ENCODE assay signal across 8 cellular contexts in the genomic region with DNA sequence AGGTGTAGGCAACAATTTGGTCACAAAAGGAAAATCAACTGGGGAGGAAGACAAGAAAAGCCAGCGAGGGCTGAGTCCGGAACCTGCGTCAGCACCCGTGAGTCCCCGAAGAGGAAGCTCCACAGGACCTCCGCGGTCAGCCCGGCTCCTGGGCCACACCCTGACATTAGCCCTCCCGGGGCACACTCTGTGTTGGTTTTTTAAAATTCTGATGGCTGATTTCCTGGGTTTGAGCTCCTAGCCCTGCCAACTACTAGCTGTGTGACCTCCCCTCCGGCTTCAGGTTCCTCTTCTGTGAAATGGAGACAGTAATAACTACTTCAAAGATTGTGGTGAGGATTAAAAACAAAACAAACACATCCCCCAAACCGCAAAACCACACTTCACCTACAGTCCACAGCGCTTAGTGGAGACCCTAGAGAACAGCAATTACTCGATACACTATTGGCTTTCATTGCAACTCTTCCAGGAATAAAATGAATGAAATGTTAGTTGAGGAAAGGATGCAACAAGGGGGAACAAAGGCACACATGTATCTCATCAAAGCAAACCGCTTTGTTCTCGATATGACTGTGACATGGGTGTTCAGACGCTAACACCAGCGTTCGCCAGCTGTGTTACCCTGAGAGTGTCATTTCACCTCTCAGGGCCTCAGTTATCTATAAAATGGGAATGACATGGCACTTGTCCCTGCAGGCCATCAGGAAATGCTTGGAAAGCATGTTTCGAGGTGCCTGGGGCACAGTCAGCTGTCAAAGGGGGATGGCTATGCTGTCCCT. TPM values are rescaled to one million over a fixed set of nuclear protein-coding genes. Genes with fewer than 3 reads are reported as not detected.
DNase-seq lines count a peak whose midpoint lies in the region; ATAC-seq and TF ChIP-seq lines count a peak whose summit lies in the region.

No MANE protein-coding gene starts in this region.

- no peak for TF ChIP-seq CTCF in upper lobe of left lung (IDR thresholded peaks at IDR 0.05)

- no peaks in the 10 kb centered on the region for H3K36me3 ChIP-seq in upper lobe of left lung

- peaks cover 0 to 11% (median 0%) of the 10 kb centered on the region in 4 donors for H3K4me1 ChIP-seq in upper lobe of left lung

- ATAC-seq in GM21390 (IDR thresholded peaks at IDR 0.05; ENCODE audit: unreplicated experiment), result peak; percentile 61
- ATAC-seq in upper lobe of left lung (ENCODE audit: low FRiP score in 2 of 2), result peak; percentile 47 to 72

- H3K4me3 ChIP-seq in upper lobe of left lung, result peak overlapping the region in 3 of 4 donors; percentile 1 to 36 (median 27)

- TF ChIP-seq POLR2A in upper lobe of left lung (IDR thresholded peaks at IDR 0.05), result no peak

- H3K27ac ChIP-seq in upper lobe of left lung, result peak overlapping the region; percentile 70 to 81 (median 76)

- no peaks in the 10 kb centered on the region for H3K9me3 ChIP-seq in upper lobe of left lung

- no peaks in the 10 kb centered on the region for H3K27me3 ChIP-seq in upper lobe of left lung

- TF ChIP-seq EP300 in upper lobe of left lung (IDR thresholded peaks at IDR 0.05), result no peak

- 50 to 62% methylated on average over 19 of the region's 19 CpGs for WGBS in upper lobe of left lung, 2 donors

- DNase-seq in GF-D8 (lab: John Stamatoyannopoulos, UW) (peak; percentile 36), HT1080 (ENCODE audit: low read depth) (peak; percentile 42), islet precursor cell (peak; percentile 36), upper lobe of left lung (peak; percentile 70 to 84), GOT3 (lab: John Stamatoyannopoulos, UW) (no peak), SHP77 (lab: John Stamatoyannopoulos, UW) (no peak)
- peak; percentile 50 to 65 for DNase-seq in activated CD4-positive, alpha-beta T cell treated with anti-CD3 and anti-CD28 coated beads, Interleukin-2, amount 50 U/mL, for 48 hours

RNA-seq across cellular contexts. Expression of gene ZBP1, which starts 1.0 kb away (rescaled TPM):
- total RNA-seq in HT1080 (2014; rRNA removed; shearing (Covaris generic)), result not detected in 2 replicates
- polyA plus RNA-seq in HT1080 (2015; cell fraction: cytosol; rRNA removed), result not detected in 2 replicates
- polyA plus RNA-seq in HT1080 (2015; cell fraction: nucleus; rRNA removed), result not detected in 2 replicates
- 1 to 10 TPM; 3.2 to 9.4 (median 4.8) TPM for total RNA-seq in upper lobe of left lung

RNA-seq across cellular contexts. Expression of gene PCK1, which starts 58.3 kb away (rescaled TPM):
- total RNA-seq in HT1080 (2014; rRNA removed; shearing (Covaris generic)), result not detected in 2 replicates
- polyA plus RNA-seq in HT1080 (2015; cell fraction: cytosol; rRNA removed), result not detected in 2 replicates
- polyA plus RNA-seq in HT1080 (2015; cell fraction: nucleus; rRNA removed), result not detected in 2 replicates
- total RNA-seq in upper lobe of left lung, result 1 to 10 TPM in 1 of 6 donors, under 1 TPM in 2, not detected in 3; 0.23 to 1.3 (median 0.51) TPM

Comparison
In these comparisons a context has a peak if more than half of its experiments do, and no peak if none do; other contexts are left out.
1. DNase-seq: peak in GF-D8 (single experiment), HT1080 (single experiment), activated CD4-positive, alpha-beta T cell treated with anti-CD3 and anti-CD28 coated beads, Interleukin-2, amount 50 U/mL, for 48 hours (2 of 2), islet precursor cell (single experiment) and upper lobe of left lung (2 of 2); none in GOT3 (single experiment) and SHP77 (0 of 2).